In the genomic region with DNA sequence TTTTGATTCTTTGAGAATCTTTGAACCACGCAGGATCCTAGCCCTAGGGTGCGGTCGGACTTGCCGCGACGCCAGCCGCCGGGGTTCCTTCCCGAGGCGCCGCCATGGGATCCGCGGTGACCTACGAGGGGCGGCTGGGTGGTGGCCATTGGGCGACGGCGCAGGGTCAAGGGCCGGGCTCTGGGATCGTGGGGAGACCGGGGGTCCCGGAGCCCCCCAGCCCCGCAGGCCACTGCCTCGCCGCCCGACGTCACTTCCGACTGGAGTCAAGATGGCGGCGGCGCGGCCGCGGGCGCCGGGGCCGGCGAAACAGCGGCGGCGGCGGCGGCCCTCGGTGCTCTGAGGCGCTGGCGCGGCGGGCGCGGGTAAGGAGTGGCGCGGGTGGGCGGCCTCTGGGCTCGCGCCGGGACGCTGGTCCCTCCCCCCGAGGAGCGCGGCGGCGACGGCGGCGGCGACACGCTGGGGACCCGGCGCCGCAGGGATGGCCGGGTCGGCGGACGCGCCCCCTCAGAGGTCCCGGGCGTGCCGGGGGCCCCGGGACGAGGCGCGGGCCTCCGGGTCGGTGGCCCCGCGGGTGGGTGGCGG, we compare ENCODE assay signal across 8 cellular contexts. TPM values are rescaled to one million over a fixed set of nuclear protein-coding genes. Genes with fewer than 3 reads are reported as not detected.
A peak's percentile ranks its signal among the peaks of the same experiment; 100 is the strongest.
DNase-seq lines count a peak whose midpoint lies in the region; ATAC-seq and TF ChIP-seq lines count a peak whose summit lies in the region.

A gene with protein sequence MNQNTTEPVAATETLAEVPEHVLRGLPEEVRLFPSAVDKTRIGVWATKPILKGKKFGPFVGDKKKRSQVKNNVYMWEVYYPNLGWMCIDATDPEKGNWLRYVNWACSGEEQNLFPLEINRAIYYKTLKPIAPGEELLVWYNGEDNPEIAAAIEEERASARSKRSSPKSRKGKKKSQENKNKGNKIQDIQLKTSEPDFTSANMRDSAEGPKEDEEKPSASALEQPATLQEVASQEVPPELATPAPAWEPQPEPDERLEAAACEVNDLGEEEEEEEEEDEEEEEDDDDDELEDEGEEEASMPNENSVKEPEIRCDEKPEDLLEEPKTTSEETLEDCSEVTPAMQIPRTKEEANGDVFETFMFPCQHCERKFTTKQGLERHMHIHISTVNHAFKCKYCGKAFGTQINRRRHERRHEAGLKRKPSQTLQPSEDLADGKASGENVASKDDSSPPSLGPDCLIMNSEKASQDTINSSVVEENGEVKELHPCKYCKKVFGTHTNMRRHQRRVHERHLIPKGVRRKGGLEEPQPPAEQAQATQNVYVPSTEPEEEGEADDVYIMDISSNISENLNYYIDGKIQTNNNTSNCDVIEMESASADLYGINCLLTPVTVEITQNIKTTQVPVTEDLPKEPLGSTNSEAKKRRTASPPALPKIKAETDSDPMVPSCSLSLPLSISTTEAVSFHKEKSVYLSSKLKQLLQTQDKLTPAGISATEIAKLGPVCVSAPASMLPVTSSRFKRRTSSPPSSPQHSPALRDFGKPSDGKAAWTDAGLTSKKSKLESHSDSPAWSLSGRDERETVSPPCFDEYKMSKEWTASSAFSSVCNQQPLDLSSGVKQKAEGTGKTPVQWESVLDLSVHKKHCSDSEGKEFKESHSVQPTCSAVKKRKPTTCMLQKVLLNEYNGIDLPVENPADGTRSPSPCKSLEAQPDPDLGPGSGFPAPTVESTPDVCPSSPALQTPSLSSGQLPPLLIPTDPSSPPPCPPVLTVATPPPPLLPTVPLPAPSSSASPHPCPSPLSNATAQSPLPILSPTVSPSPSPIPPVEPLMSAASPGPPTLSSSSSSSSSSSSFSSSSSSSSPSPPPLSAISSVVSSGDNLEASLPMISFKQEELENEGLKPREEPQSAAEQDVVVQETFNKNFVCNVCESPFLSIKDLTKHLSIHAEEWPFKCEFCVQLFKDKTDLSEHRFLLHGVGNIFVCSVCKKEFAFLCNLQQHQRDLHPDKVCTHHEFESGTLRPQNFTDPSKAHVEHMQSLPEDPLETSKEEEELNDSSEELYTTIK (N-terminal part only) (plus strand): TSS at position 253 of the 585 bp plus-strand sequence. CDS start 15,418 bp downstream, outside the sequence.

- H3K18ac ChIP-seq in H9 (ENCODE audit: insufficient read length, low read depth, low read length): peak within 1 kb of the TSS; percentile 95

- H4K8ac ChIP-seq in H9 (replicated peaks; ENCODE audit: insufficient read length, low read depth, low read length): no peak within 1 kb of the TSS

- H3K14ac ChIP-seq in H9 (ENCODE audit: insufficient read depth, low read length): peak within 1 kb of the TSS; percentile 81

- H2BK120ac ChIP-seq in H9 (ENCODE audit: low read depth, low read length, poor library complexity, severe bottlenecking): no peak within 1 kb of the TSS

- no peak within 1 kb of the TSS for H3T11ph ChIP-seq in H9 (ENCODE audit: low read length)

- H3K27me3 Mint-ChIP-seq in H9 (ENCODE audit: low read depth): peaks cover 59% of the 10 kb centered on the region
- H3K27me3 Mint-ChIP-seq in activated CD8-positive, alpha-beta memory T cell treated with anti-CD3 and anti-CD28 coated beads, Interleukin-2, amount 10 ng/mL, durations not matched to agents 7 days and 5 days: peaks cover 2% of the 10 kb centered on the region

- no CpG with 5 or more reads among the region's 87 CpGs for WGBS in H9 (ENCODE audit: extremely low coverage, insufficient read length, low lambda C conversion rate)

- H3K23ac ChIP-seq in H9 (ENCODE audit: insufficient read length, low read depth, low read length): no peak within 1 kb of the TSS

- H2BK12ac ChIP-seq in H9 (ENCODE audit: insufficient read length, low read depth, low read length): no peak within 1 kb of the TSS

- ATAC-seq in activated CD8-positive, alpha-beta memory T cell treated with anti-CD3 and anti-CD28 coated beads, Interleukin-2, amount 10 ng/mL, durations not matched to agents 7 days and 5 days: peak; percentile 60

- H2BK5ac ChIP-seq in H9 (ENCODE audit: insufficient read length, low read length): no peak within 1 kb of the TSS

- peaks cover 4 to 11% (median 4%) of the 10 kb centered on the region in 3 experiments; a peak in 6 of 7 replicates for H3K36me3 Mint-ChIP-seq in H9 (ENCODE audit: insufficient read depth in 1 of 3, low read depth in 3 of 3)
- peaks cover 10% of the 10 kb centered on the region for H3K36me3 Mint-ChIP-seq in activated CD8-positive, alpha-beta memory T cell treated with anti-CD3 and anti-CD28 coated beads, Interleukin-2, amount 10 ng/mL, durations not matched to agents 7 days and 5 days

- peak within 1 kb of the TSS; percentile 86 to 93 for H3K4me3 Mint-ChIP-seq in H9
- H3K4me3 Mint-ChIP-seq in activated CD8-positive, alpha-beta memory T cell treated with anti-CD3 and anti-CD28 coated beads, Interleukin-2, amount 10 ng/mL, durations not matched to agents 7 days and 5 days: peak within 1 kb of the TSS; percentile 96

- H3K4ac ChIP-seq in H9 (ENCODE audit: low read depth, low read length): no peak within 1 kb of the TSS

- H3K4me1 Mint-ChIP-seq in H9: peaks cover 9 to 10% of the 10 kb centered on the region in 2 experiments
- peaks cover 37% of the 10 kb centered on the region for H3K4me1 Mint-ChIP-seq in activated CD8-positive, alpha-beta memory T cell treated with anti-CD3 and anti-CD28 coated beads, Interleukin-2, amount 10 ng/mL, durations not matched to agents 7 days and 5 days

- CTCF ChIA-PET in activated CD8-positive, alpha-beta memory T cell treated with anti-CD3 and anti-CD28 coated beads, Interleukin-2, amount 10 ng/mL, durations not matched to agents 7 days and 5 days (lab: Charles Lee): interaction anchor here (1.0 to 2.1 kb wide), 4 partner anchors 26 to 35 kb away, joined by 5 to 9 read pairs (median 5); no protein-coding TSS in a partner anchor

- no peak for TF ChIP-seq CTCF in GM10266 (IDR thresholded peaks at IDR 0.05; ENCODE audit: control insufficient read depth, insufficient read depth, low read depth, missing control alignments)
- no peak for TF ChIP-seq CTCF in H9 (conservative IDR thresholded peaks at IDR 0.05)

- H2AK5ac ChIP-seq in H9 (ENCODE audit: insufficient read length, low read length): no peak within 1 kb of the TSS

- no peak within 1 kb of the TSS for H3K9ac ChIP-seq in H9 (ENCODE audit: extremely low read depth, insufficient read length, low read length)

- no peaks in the 10 kb centered on the region for H4K20me1 ChIP-seq in H9 (ENCODE audit: control insufficient read depth, insufficient read depth, insufficient read length)

- H3K23me2 ChIP-seq in H9 (ENCODE audit: insufficient read length, low read depth, low read length, poor library complexity, severe bottlenecking): peaks cover 6% of the 10 kb centered on the region

- H3K27ac Mint-ChIP-seq in H9: peak within 1 kb of the TSS in 2 of 3 experiments; percentile 53 to 73; a peak in 4 of 7 replicates
- H3K27ac Mint-ChIP-seq in activated CD8-positive, alpha-beta memory T cell treated with anti-CD3 and anti-CD28 coated beads, Interleukin-2, amount 10 ng/mL, durations not matched to agents 7 days and 5 days: peak within 1 kb of the TSS; percentile 97

- no peaks in the 10 kb centered on the region for H3K9me3 ChIP-seq in H9 (ENCODE audit: control insufficient read depth, low read depth, low read length)

- no peak within 1 kb of the TSS for H4K5ac ChIP-seq in H9 (ENCODE audit: insufficient read length, low read depth, low read length)

- H3K79me2 ChIP-seq in H9 (ENCODE audit: insufficient read depth, low read length): no peaks in the 10 kb centered on the region

- H3K56ac ChIP-seq in H9 (ENCODE audit: insufficient read length, low read depth, low read length): no peak within 1 kb of the TSS

- peaks cover 9 to 20% of the 10 kb centered on the region in 2 experiments for H3K9me3 Mint-ChIP-seq in H9
- no peaks in the 10 kb centered on the region for H3K9me3 Mint-ChIP-seq in activated CD8-positive, alpha-beta memory T cell treated with anti-CD3 and anti-CD28 coated beads, Interleukin-2, amount 10 ng/mL, durations not matched to agents 7 days and 5 days (ENCODE audit: low read depth)

- no peak within 1 kb of the TSS for H2AFZ ChIP-seq in H9 (ENCODE audit: low read length)

- H2BK20ac ChIP-seq in H9 (ENCODE audit: low read depth, low read length, poor library complexity, severe bottlenecking): no peak within 1 kb of the TSS

- H3K27me3 ChIP-seq in H9 (ENCODE audit: insufficient read depth, low read length): peaks cover 5% of the 10 kb centered on the region; the same call in 1 of the 2 replicates

- H3K27ac ChIP-seq in H9 (ENCODE audit: insufficient read length, low read depth, low read length): no peak within 1 kb of the TSS

- H4K91ac ChIP-seq in H9 (ENCODE audit: insufficient read length, low read depth, low read length): no peak within 1 kb of the TSS

- no peaks in the 10 kb centered on the region for H3K4me1 ChIP-seq in H9 (ENCODE audit: insufficient read depth, low read length)

- H3K4me2 ChIP-seq in H9 (ENCODE audit: insufficient read depth, insufficient read length, low read length): peak within 1 kb of the TSS; percentile 86

- no peaks in the 10 kb centered on the region for H3K79me1 ChIP-seq in H9 (ENCODE audit: insufficient read depth, low read depth, low read length, poor library complexity, severe bottlenecking)

- DNase-seq in GM10266 (ENCODE audit: extremely low spot score): peak; percentile 81
- DNase-seq in H9: peak; percentile 48
- peak; percentile 51 for DNase-seq in NCI-H2171 (lab: John Stamatoyannopoulos, UW)
- DNase-seq in activated CD8-positive, alpha-beta memory T cell treated with anti-CD3 and anti-CD28 coated beads, Interleukin-2, amount 10 ng/mL, durations not matched to agents 7 days and 5 days: peak; percentile 66
- peak; percentile 19 for DNase-seq in epidermal melanocyte (ENCODE audit: insufficient read length, low spot score)
- DNase-seq in mucosa of gallbladder (ENCODE audit: low spot score): peak; percentile 18
- DNase-seq in stimulated activated CD8-positive, alpha-beta memory T cell treated with anti-CD3 and anti-CD28 coated beads, Interleukin-4, amount 100 ng/mL, for 24 hours (ENCODE audit: low read depth): peak; percentile 45
- DNase-seq in SIG-M5 (lab: John Stamatoyannopoulos, UW): no peak

- H2BK15ac ChIP-seq in H9 (ENCODE audit: low read depth, low read length): peak within 1 kb of the TSS; percentile 9; the same call in 1 of the 2 replicates

RNA-seq across cellular contexts. Expression of the gene that starts here (rescaled TPM):
- total RNA-seq in H9 (2021): 22.9 and 24.5 TPM in 2 replicates
- 10 to 100 TPM; 55.0 to 58.5 TPM for total RNA-seq in activated CD8-positive, alpha-beta memory T cell treated with anti-CD3 and anti-CD28 coated beads, Interleukin-2, amount 10 ng/mL, durations not matched to agents 7 days and 5 days
- total RNA-seq in mucosa of gallbladder: 33.5 TPM
